Comparison of ENCODE assay signal across 30 cellular contexts in the genomic region with DNA sequence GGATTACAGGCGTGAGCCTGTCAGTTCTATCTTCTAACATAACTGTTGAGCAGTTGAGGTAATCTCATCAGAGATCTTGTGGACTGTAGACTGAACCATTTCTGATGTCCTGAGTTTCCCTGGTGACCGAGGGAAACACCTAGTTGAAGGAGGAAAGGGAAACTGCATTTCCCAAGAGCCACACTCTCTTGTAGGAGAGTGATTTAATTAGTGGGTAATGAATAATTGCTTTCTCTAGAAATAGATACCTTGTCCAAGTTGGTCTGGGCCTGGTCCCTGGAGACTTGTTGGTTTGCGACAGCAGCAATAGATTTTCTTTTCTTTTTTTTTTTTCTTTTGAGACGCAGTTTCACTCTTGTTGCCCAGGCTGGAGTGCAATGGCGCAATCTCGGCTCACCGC.
"Had no signal": no experiment of that assay in that cellular context is flagged by ENCODE, and none has a peak within 500 bp of the region (broad histone marks: within the 10 kb centered on the region; RNA-seq: fewer than 3 reads in every experiment).

No MANE protein-coding gene starts in this region.

- H3K9me3 Mint-ChIP-seq: activated CD4-positive, alpha-beta memory T cell treated with anti-CD3 and anti-CD28 coated beads for 36 hours; activated naive CD4-positive, alpha-beta T cell treated with anti-CD3 and anti-CD28 coated beads, Interleukin-2, amount 50 U/mL, for 24 hours; activated naive CD8-positive, alpha-beta T cell treated with anti-CD3 and anti-CD28 coated beads, Interleukin-2, amount 50 U/mL, for 24 hours; activated T-cell treated with anti-CD3 and anti-CD28 coated beads, Interleukin-2, amount 50 U/mL, for 24 hours; central memory CD8-positive, alpha-beta T cell; nephron; stimulated activated effector memory CD8-positive, alpha-beta T cell treated with anti-CD3 and anti-CD28 coated beads, Interleukin-12 subunit alpha, Interleukin-12 subunit beta, amount 100 ng/mL, for 72 hours; stimulated activated naive CD8-positive, alpha-beta T cell treated with anti-CD3 and anti-CD28 coated beads, Interleukin-15, Interleukin-2, amounts not matched to agents 100 ng/mL and 50 ng/mL, for 24 hours had no signal

- ATAC-seq: activated CD4-positive, CD25-positive, alpha-beta regulatory T cell treated with anti-CD3 and anti-CD28 coated beads, Interleukin-2, amount 50 U/mL, for 24 hours; gastroesophageal sphincter; left ventricle myocardium superior; sciatic nerve; stimulated activated effector memory CD8-positive, alpha-beta T cell treated with anti-CD3 and anti-CD28 coated beads, Interleukin-12 subunit alpha, Interleukin-12 subunit beta, amount 100 ng/mL, for 72 hours had no signal

- H3K9me3 ChIP-seq: breast epithelium, gastroesophageal sphincter, mucosa of descending colon, neutrophil, thyroid gland, upper lobe of left lung, vagina had no signal

- H3K27ac Mint-ChIP-seq: activated CD4-positive, alpha-beta memory T cell treated with anti-CD3 and anti-CD28 coated beads for 36 hours; activated naive CD4-positive, alpha-beta T cell treated with anti-CD3 and anti-CD28 coated beads, Interleukin-2, amount 50 U/mL, for 24 hours; activated naive CD8-positive, alpha-beta T cell treated with anti-CD3 and anti-CD28 coated beads, Interleukin-2, amount 50 U/mL, for 24 hours; activated T-cell treated with anti-CD3 and anti-CD28 coated beads, Interleukin-2, amount 50 U/mL, for 24 hours; nephron; stimulated activated effector memory CD8-positive, alpha-beta T cell treated with anti-CD3 and anti-CD28 coated beads, Interleukin-12 subunit alpha, Interleukin-12 subunit beta, amount 100 ng/mL, for 72 hours; stimulated activated naive CD8-positive, alpha-beta T cell treated with anti-CD3 and anti-CD28 coated beads, Interleukin-15, Interleukin-2, amounts not matched to agents 100 ng/mL and 50 ng/mL, for 24 hours had no signal

- H3K27me3 ChIP-seq: breast epithelium, dorsolateral prefrontal cortex, gastroesophageal sphincter, neutrophil, thyroid gland, upper lobe of left lung, vagina had no signal

- H3K27ac ChIP-seq: breast epithelium, gastroesophageal sphincter, neutrophil, thyroid gland, vagina, VCaP had no signal

- H3K4me1 ChIP-seq: breast epithelium, thyroid gland had no signal

- H3K4me1 Mint-ChIP-seq: nephron had no signal

- H3K27me3 Mint-ChIP-seq: activated CD4-positive, alpha-beta memory T cell treated with anti-CD3 and anti-CD28 coated beads for 36 hours; activated naive CD4-positive, alpha-beta T cell treated with anti-CD3 and anti-CD28 coated beads, Interleukin-2, amount 50 U/mL, for 24 hours; activated naive CD8-positive, alpha-beta T cell treated with anti-CD3 and anti-CD28 coated beads, Interleukin-2, amount 50 U/mL, for 24 hours; activated T-cell treated with anti-CD3 and anti-CD28 coated beads, Interleukin-2, amount 50 U/mL, for 24 hours; central memory CD8-positive, alpha-beta T cell; stimulated activated naive CD8-positive, alpha-beta T cell treated with anti-CD3 and anti-CD28 coated beads, Interleukin-15, Interleukin-2, amounts not matched to agents 100 ng/mL and 50 ng/mL, for 24 hours had no signal

- DNase-seq: activated CD4-positive, alpha-beta memory T cell treated with anti-CD3 and anti-CD28 coated beads for 36 hours; activated CD4-positive, alpha-beta T cell treated with anti-CD3 and anti-CD28 coated beads for 48 hours; activated CD8-positive, alpha-beta memory T cell treated with anti-CD3 and anti-CD28 coated beads, Interleukin-2, amount 50 U/mL, for 4 hours; activated gamma-delta T cell treated with Interleukin-2 at 50 U/mL for 16 hours; activated naive CD8-positive, alpha-beta T cell treated with anti-CD3 and anti-CD28 coated beads, Interleukin-2, amount 50 U/mL, for 24 hours; activated T-cell treated with anti-CD3 and anti-CD28 coated beads, Interleukin-2, amount 50 U/mL, for 24 hours; dorsolateral prefrontal cortex; effector memory CD4-positive, alpha-beta T cell; hippocampal formation; left cardiac atrium; left ventricle myocardium superior; mucosa of descending colon; stimulated activated CD4-positive, alpha-beta T cell treated with anti-CD3 and anti-CD28 coated beads, Interleukin-4, amount 100 ng/mL, for 24 hours; substantia nigra; T-helper 1 cell; thyroid gland; upper lobe of left lung had no signal

- H3K4me3 ChIP-seq: breast epithelium, dorsolateral prefrontal cortex, gastroesophageal sphincter, mucosa of descending colon, skin epidermis, thyroid gland, upper lobe of left lung, vagina had no signal

- H3K4me3 Mint-ChIP-seq: activated CD4-positive, alpha-beta memory T cell treated with anti-CD3 and anti-CD28 coated beads for 36 hours; activated naive CD4-positive, alpha-beta T cell treated with anti-CD3 and anti-CD28 coated beads, Interleukin-2, amount 50 U/mL, for 24 hours; activated naive CD8-positive, alpha-beta T cell treated with anti-CD3 and anti-CD28 coated beads, Interleukin-2, amount 50 U/mL, for 24 hours; activated T-cell treated with anti-CD3 and anti-CD28 coated beads, Interleukin-2, amount 50 U/mL, for 24 hours; central memory CD8-positive, alpha-beta T cell; nephron; stimulated activated effector memory CD8-positive, alpha-beta T cell treated with anti-CD3 and anti-CD28 coated beads, Interleukin-12 subunit alpha, Interleukin-12 subunit beta, amount 100 ng/mL, for 72 hours; stimulated activated naive CD8-positive, alpha-beta T cell treated with anti-CD3 and anti-CD28 coated beads, Interleukin-15, Interleukin-2, amounts not matched to agents 100 ng/mL and 50 ng/mL, for 24 hours had no signal

- H3K36me3 ChIP-seq: breast epithelium, neutrophil, thyroid gland, vagina had no signal
